Comparison of ENCODE assay signal across 1 cellular context in the genomic region with DNA sequence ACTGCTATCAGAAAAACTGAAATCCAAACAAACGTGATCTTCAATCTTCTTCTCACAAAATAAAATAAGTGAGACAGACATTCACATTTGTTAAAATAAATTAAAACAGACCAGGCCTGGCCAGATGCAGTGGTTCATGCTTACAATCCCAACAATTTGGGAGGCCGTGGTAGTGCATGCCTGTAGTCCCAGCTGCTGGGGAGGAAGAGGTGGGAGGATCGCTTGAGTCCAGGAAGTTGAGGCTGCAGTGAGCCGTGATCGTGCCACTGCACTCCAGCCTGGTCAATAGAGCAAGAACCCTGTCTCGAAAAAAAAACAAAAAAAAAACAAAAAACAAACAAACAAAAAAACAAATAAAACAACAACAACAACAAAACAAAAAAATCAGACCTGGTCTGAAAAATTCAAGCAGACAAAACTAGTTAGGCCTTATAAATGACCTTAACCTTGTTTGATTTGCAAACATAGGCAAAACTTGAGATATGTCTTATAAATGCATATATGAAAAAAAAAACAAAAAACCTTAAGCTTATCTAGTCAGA.
A peak's percentile ranks its signal among the peaks of the same experiment; 100 is the strongest.
TF ChIP-seq lines count a peak whose summit lies in the region.

No MANE protein-coding gene starts in this region.

TF ChIP-seq in GM12878, 131 proteins besides CTCF, POLR2A, EP300 and RAD21:
- TF ChIP-seq NBN (IDR thresholded peaks at IDR 0.05) (peak; percentile 60; the same call in 1 of the 2 replicates), SMC3 (IDR thresholded peaks at IDR 0.05; ENCODE audit: borderline replicate concordance, low read length) (no peak), ATF2 (IDR thresholded peaks at IDR 0.05; ENCODE audit: low read length) (peak; percentile 17; the same call in 1 of the 2 replicates), ZNF24 (IDR thresholded peaks at IDR 0.05) (no peak), CREB1 (IDR thresholded peaks at IDR 0.05; ENCODE audit: low read depth) (no peak), TCF3 (IDR thresholded peaks at IDR 0.05; ENCODE audit: borderline replicate concordance, insufficient read depth, low read depth, low read length) (no peak), GATAD2B (conservative IDR thresholded peaks at IDR 0.05; ENCODE audit: low read depth) (no peak), POLR2AphosphoS2 (IDR thresholded peaks at IDR 0.05; ENCODE audit: low read depth, low read length) (no peak), EZH2 (IDR thresholded peaks at IDR 0.05; ENCODE audit: borderline replicate concordance, control insufficient read depth, low read depth, low read length) (no peak), RAD51 (IDR thresholded peaks at IDR 0.05) (no peak), E4F1 (IDR thresholded peaks at IDR 0.05; ENCODE audit: borderline replicate concordance, partially characterized antibody) (no peak), KAT2A (conservative IDR thresholded peaks at IDR 0.05; ENCODE audit: control insufficient read depth, low read depth, low read length) (no peak), FOXK2 (IDR thresholded peaks at IDR 0.05) (no peak), SUPT20H (IDR thresholded peaks at IDR 0.05; ENCODE audit: borderline replicate concordance, control insufficient read depth, low read depth, low read length) (no peak), ASH2L (IDR thresholded peaks at IDR 0.05; ENCODE audit: borderline replicate concordance, low read depth) (no peak), TARDBP (IDR thresholded peaks at IDR 0.05; ENCODE audit: borderline replicate concordance) (no peak), MTA3 (IDR thresholded peaks at IDR 0.05; ENCODE audit: borderline replicate concordance, low read length) (no peak), ATF7 (IDR thresholded peaks at IDR 0.05; ENCODE audit: low read depth) (no peak), WRNIP1 (IDR thresholded peaks at IDR 0.05; ENCODE audit: borderline replicate concordance, low read depth, low read length) (no peak), HDGF (IDR thresholded peaks at IDR 0.05) (0 out of 2 replicates have a peak, but pooled peaks have one; percentile 32), CREM (IDR thresholded peaks at IDR 0.05; ENCODE audit: low read depth) (no peak), NR2C1 (IDR thresholded peaks at IDR 0.05) (no peak), POU2F2 (IDR thresholded peaks at IDR 0.05; ENCODE audit: borderline replicate concordance, low read depth, low read length) (no peak), TBL1XR1 (IDR thresholded peaks at IDR 0.05; ENCODE audit: low read depth, low read length) (no peak), NR2C2 (IDR thresholded peaks at IDR 0.05; ENCODE audit: borderline replicate concordance, control insufficient read depth, insufficient read length, low read depth) (no peak), RELB (IDR thresholded peaks at IDR 0.05; ENCODE audit: low read depth) (no peak)
TF ChIP-seq in GM12878: peak in this region for 3.
